In genomic region chr3:134029256-134029733, GRCh38 we compare ENCODE assay signal across 7 cellular contexts. TPM values are rescaled to one million over a fixed set of nuclear protein-coding genes. Genes with fewer than 3 reads are reported as not detected.
DNase-seq lines count a peak whose midpoint lies in the region; ATAC-seq and TF ChIP-seq lines count a peak whose summit lies in the region.

No MANE protein-coding gene starts in this region.

- H3K9ac ChIP-seq in HCT116 (ENCODE audit: low read length): peak overlapping the region; percentile 33

- H3K4me1 Mint-ChIP-seq in T-helper 2 cell treated with Interferon-gamma antibody and Interleukin-4, amounts not matched to agents 5 μg/mL and 100 μg/mL, for 36 hours (ENCODE audit: low read depth): peaks cover 2% of the 10 kb centered on the region

- H2AFZ ChIP-seq in HCT116 (ENCODE audit: low read depth, low read length, poor library complexity, severe bottlenecking): no peak overlapping the region

- RAD21 ChIA-PET in HCT116 (lab: Charles Lee; ENCODE audit: low non-redundant PET in 1 of 2, low total read pairs in 2 of 2, uncharacterized antibody in 2 of 2, unreplicated experiment in 2 of 2): no interaction called here

- in situ Hi-C loops in GM13977 (cut with MboI; ENCODE audit: low pct_unique_long_range_greater_than_20kb, low sequenced_read_pairs, unreplicated experiment): no loop called here

- H4K20me1 ChIP-seq in HCT116 (ENCODE audit: insufficient read depth): no peaks in the 10 kb centered on the region

- BruUV-seq in HCT116 (replicated peaks; lab: Mats Ljungman, UMichigan): no TSS peak

- H3K9me3 ChIP-seq in HCT116 (ENCODE audit: control insufficient read depth in 1 of 2, insufficient read depth in 1 of 2, low read depth in 1 of 2, low read length in 2 of 2) (no peaks in the 10 kb centered on the region), right atrium auricular region (no peaks in the 10 kb centered on the region)

- peak overlapping the region; percentile 76 for H3K4me2 ChIP-seq in HCT116 (ENCODE audit: low read length)

- H3K27me3 ChIP-seq in HCT116 (ENCODE audit: insufficient read depth, low read length): 0 out of 2 replicates have a peak, but pooled peaks cover 5% of the 10 kb centered on the region
- no peaks in the 10 kb centered on the region for H3K27me3 ChIP-seq in right atrium auricular region

- intact Hi-C loops in HCT116 (cut with micrococcal nuclease): no loop called here
- intact Hi-C loops in sciatic nerve (cut with DNase I): no loop called here

- DNase-seq in HCT116 (ENCODE audit: low read depth, low spot score) (no peak), right atrium auricular region (ENCODE audit: low spot score) (no peak), sciatic nerve (ENCODE audit: low spot score) (no peak), GM13977 (ENCODE audit: low spot score) (no peak), mesenteric fat pad (ENCODE audit: low spot score) (no peak)
- no peak for DNase-seq in T-helper 2 cell treated with Interferon-gamma antibody and Interleukin-4, amounts not matched to agents 5 μg/mL and 100 μg/mL, for 36 hours (ENCODE audit: low spot score)

- ATAC-seq in HCT116 (no peak; the same call in 1 of the 2 replicates), sciatic nerve (peak; percentile 58), HG02970 (IDR thresholded peaks at IDR 0.05; ENCODE audit: low FRiP score, unreplicated experiment) (no peak)

- H3K27ac ChIP-seq in HCT116 (ENCODE audit: low read depth, low read length) (no peak overlapping the region), right atrium auricular region (peak overlapping the region in 1 of 2 donors; percentile 39)

- no peak for TF ChIP-seq RAD21 in HCT116 (IDR thresholded peaks at IDR 0.05; ENCODE audit: low read depth)

- CTCF ChIA-PET in HCT116 (lab: Charles Lee): no interaction called here

- peak overlapping the region; percentile 66 for H3K4me3 Mint-ChIP-seq in T-helper 2 cell treated with Interferon-gamma antibody and Interleukin-4, amounts not matched to agents 5 μg/mL and 100 μg/mL, for 36 hours

- H3K36me3 Mint-ChIP-seq in T-helper 2 cell treated with Interferon-gamma antibody and Interleukin-4, amounts not matched to agents 5 μg/mL and 100 μg/mL, for 36 hours (ENCODE audit: low read depth): no peaks in the 10 kb centered on the region

- TF ChIP-seq POLR2A in HCT116 (IDR thresholded peaks at IDR 0.05; ENCODE audit: borderline replicate concordance, extremely low read depth, insufficient read depth, insufficient read length): no peak

- peak overlapping the region; percentile 33 to 54 for H3K4me3 ChIP-seq in HCT116 (replicated peaks in 1 of 2; ENCODE audit: low read depth in 1 of 2, low read length in 2 of 2)
- peak overlapping the region; percentile 50 to 62 for H3K4me3 ChIP-seq in right atrium auricular region

- H3K27ac Mint-ChIP-seq in T-helper 2 cell treated with Interferon-gamma antibody and Interleukin-4, amounts not matched to agents 5 μg/mL and 100 μg/mL, for 36 hours: no peak overlapping the region

- TF ChIP-seq CTCF in HCT116 (IDR thresholded peaks at IDR 0.05 in 2 of 3, conservative IDR thresholded peaks at IDR 0.05 in 1 of 3; ENCODE audit: borderline replicate concordance in 1 of 3, insufficient read depth in 1 of 3, low read depth in 2 of 3, low read length in 2 of 3) (no peak), right atrium auricular region (IDR thresholded peaks at IDR 0.05) (no peak), GM13977 (IDR thresholded peaks at IDR 0.05; ENCODE audit: extremely low read depth, insufficient read depth, missing control alignments) (no peak)

- H3K9me3 Mint-ChIP-seq in T-helper 2 cell treated with Interferon-gamma antibody and Interleukin-4, amounts not matched to agents 5 μg/mL and 100 μg/mL, for 36 hours: no peaks in the 10 kb centered on the region

- POLR2A ChIA-PET in HCT116 (lab: Charles Lee): no interaction called here

- H3K27me3 Mint-ChIP-seq in T-helper 2 cell treated with Interferon-gamma antibody and Interleukin-4, amounts not matched to agents 5 μg/mL and 100 μg/mL, for 36 hours (ENCODE audit: low read depth): peaks cover 56% of the 10 kb centered on the region

- H3K36me3 ChIP-seq in HCT116 (ENCODE audit: control insufficient read depth in 1 of 2, insufficient read depth in 2 of 2, low read length in 2 of 2) (no peaks in the 10 kb centered on the region), right atrium auricular region (no peaks in the 10 kb centered on the region)

- no peaks in the 10 kb centered on the region for H3K9me2 ChIP-seq in HCT116 (ENCODE audit: insufficient read depth)

- no peaks in the 10 kb centered on the region for H3K79me2 ChIP-seq in HCT116 (ENCODE audit: insufficient read depth, low read length)

- H3K4me1 ChIP-seq in HCT116 (ENCODE audit: control insufficient read depth in 1 of 2, insufficient read depth in 2 of 2, low read length in 2 of 2) (peaks cover 0 to 11% of the 10 kb centered on the region in 2 experiments; a peak in 2 of 4 replicates), right atrium auricular region (peaks cover 0 to 23% of the 10 kb centered on the region in 2 donors)

TF ChIP-seq in HCT116, 20 proteins besides CTCF, POLR2A, EP300 and RAD21:
- no peak for TF ChIP-seq CEBPB (IDR thresholded peaks at IDR 0.05; ENCODE audit: low read depth)

RNA-seq across cellular contexts. Expression of gene SLCO2A1, which starts 0.4 kb away (rescaled TPM):
- 0.52 TPM for total RNA-seq in HCT116 (2021; ENCODE audit: unreplicated experiment)
- polyA plus RNA-seq in HCT116 (2012): 0.36 and 0.48 TPM in 2 replicates
- total RNA-seq in right atrium auricular region: 10 to 100 TPM; 15.1 to 36.4 TPM
- 34.1 TPM for total RNA-seq in sciatic nerve
- 40.1 TPM for total RNA-seq in mesenteric fat pad

Comparison
In these comparisons a context has a peak if more than half of its experiments do, and no peak if none do; other contexts are left out.
1. RNA of gene SLCO2A1, which starts 0.4 kb away (total RNA-seq): 40.1 TPM in mesenteric fat pad (single experiment), 15.1 to 36.4 TPM in right atrium auricular region and 34.1 TPM in sciatic nerve (single experiment); 0.52 TPM in HCT116 (single experiment); every median in the first group is over 10 times any median in the second.